ENCODE assay signal across 35 cellular contexts in the genomic region with DNA sequence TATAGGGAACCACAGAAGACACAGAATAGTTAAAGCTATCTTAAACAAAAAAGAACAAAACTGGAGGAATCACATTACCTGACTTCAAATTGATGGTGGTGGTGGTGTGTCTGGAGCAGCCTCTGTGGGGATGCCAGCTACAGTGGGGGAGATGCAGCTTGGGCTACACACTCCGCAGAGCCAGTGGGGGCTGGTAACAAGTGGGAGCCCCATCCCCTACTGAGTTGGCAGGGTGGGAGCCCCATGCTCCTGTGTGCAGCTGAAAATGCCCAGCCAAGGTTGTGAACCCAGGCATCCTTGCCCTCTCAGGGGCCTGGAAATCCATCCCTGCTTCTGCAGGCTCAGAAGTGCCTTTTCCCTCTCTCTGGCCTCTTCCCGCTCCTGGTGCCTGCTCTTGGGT.
"Had no signal": no experiment of that assay in that cellular context is flagged by ENCODE, and none has a peak within 500 bp of the region (broad histone marks: within the 10 kb centered on the region; RNA-seq: fewer than 3 reads in every experiment).

No MANE protein-coding gene starts in this region.

- H3K36me3 ChIP-seq: MG63 had no signal

- H3K4me2 ChIP-seq: KMS-11 had no signal

- H3K4me3 ChIP-seq: MG63 had no signal

- DNase-seq: Karpas-422, Kasumi-1, MG63, MM.1S, MV-4-11, NCI-H1048, NCI-H1092, NCI-H1092 treated with DMSO at 0.1 percent for 48 hours, NCI-H1105, NCI-H1105 treated with DMSO at 0.1 percent for 48 hours, NCI-H1417, NCI-H1417 treated with DMSO at 0.1 percent for 48 hours, NCI-H1436, NCI-H1436 treated with DMSO at 0.1 percent for 48 hours, NCI-H146, NCI-H1694, NCI-H1694 treated with DMSO at 0.1 percent for 48 hours, NCI-H187, NCI-H187 treated with DMSO at 0.1 percent for 48 hours, NCI-H1930, NCI-H2029, NCI-H2029 treated with DMSO at 0.1 percent for 48 hours, NCI-H2081, NCI-H2081 treated with DMSO at 0.1 percent for 48 hours, NCI-H2107, NCI-H2171, NCI-H2171 treated with DMSO at 0.1 percent for 48 hours, NCI-H2227 treated with DMSO at 0.1 percent for 48 hours, NCI-H226, NCI-H345, NCI-H446, NCI-H446 treated with DMSO at 0.1 percent for 48 hours, NCI-H510A, NCI-H510A treated with DMSO at 0.1 percent for 48 hours had no signal

- H3K9me3 ChIP-seq: MG63 had no signal

- H3K9ac ChIP-seq: KMS-11 had no signal

- H3K27ac ChIP-seq: KMS-11 had no signal

- H3K27me3 ChIP-seq: MG63 had no signal
